Comparison of ENCODE assay signal across 8 cellular contexts in genomic region chr10:104120903-104121484, GRCh38. TPM values are rescaled to one million over a fixed set of nuclear protein-coding genes. Genes with fewer than 3 reads are reported as not detected.
DNase-seq lines count a peak whose midpoint lies in the region; ATAC-seq and TF ChIP-seq lines count a peak whose summit lies in the region.

No MANE protein-coding gene starts in this region.

- H3K27ac Mint-ChIP-seq in nephron progenitor cell = peak overlapping the region; percentile 100
- H3K27ac Mint-ChIP-seq in stimulated activated naive CD8-positive, alpha-beta T cell treated with anti-CD3 and anti-CD28 coated beads, Interleukin-15, Interleukin-2, amounts not matched to agents 100 ng/mL and 50 ng/mL, for 24 hours = peak overlapping the region; percentile 96

- H3K36me3 ChIP-seq in HUES6 (ENCODE audit: control insufficient read depth, insufficient read depth, low read length) (0 out of 2 replicates have a peak, but pooled peaks cover 5% of the 10 kb centered on the region), RWPE2 (ENCODE audit: low read depth) (peaks cover 30% of the 10 kb centered on the region)

- H3K4me3 ChIP-seq in HUES6 (ENCODE audit: low read depth, low read length) = peak overlapping the region; percentile 66
- H3K4me3 ChIP-seq in RWPE2 (ENCODE audit: severe bottlenecking) = peak overlapping the region; percentile 31
- peak overlapping the region; percentile 67 for H3K4me3 ChIP-seq in fibroblast of villous mesenchyme (ENCODE audit: low read depth, low read length)

- ATAC-seq in GM19467 (IDR thresholded peaks at IDR 0.05; ENCODE audit: unreplicated experiment) (peak; percentile 20), RWPE2 (ENCODE audit: low read depth) (peak; percentile 32)

- H3K4me1 Mint-ChIP-seq in nephron progenitor cell = peaks cover 55% of the 10 kb centered on the region
- peaks cover 57% of the 10 kb centered on the region for H3K4me1 Mint-ChIP-seq in stimulated activated naive CD8-positive, alpha-beta T cell treated with anti-CD3 and anti-CD28 coated beads, Interleukin-15, Interleukin-2, amounts not matched to agents 100 ng/mL and 50 ng/mL, for 24 hours (ENCODE audit: low read depth)

- peaks cover 14% of the 10 kb centered on the region for H3K36me3 Mint-ChIP-seq in nephron progenitor cell (ENCODE audit: low read depth)
- H3K36me3 Mint-ChIP-seq in stimulated activated naive CD8-positive, alpha-beta T cell treated with anti-CD3 and anti-CD28 coated beads, Interleukin-15, Interleukin-2, amounts not matched to agents 100 ng/mL and 50 ng/mL, for 24 hours (ENCODE audit: low read depth) = peaks cover 14% of the 10 kb centered on the region

- peak overlapping the region; percentile 89 for H3K27ac ChIP-seq in HUES6 (ENCODE audit: low read depth, low read length)
- peak overlapping the region; percentile 99 for H3K27ac ChIP-seq in RWPE2 (ENCODE audit: poor library complexity, severe bottlenecking)

- H3K4me1 ChIP-seq in HUES6 (ENCODE audit: control insufficient read depth, insufficient read depth, low read length) (peaks cover 24% of the 10 kb centered on the region), RWPE2 (ENCODE audit: insufficient read depth, poor library complexity, severe bottlenecking) (peaks cover 58% of the 10 kb centered on the region)

- peak overlapping the region; percentile 92 for H3K9ac ChIP-seq in HUES6 (ENCODE audit: low read length)

- no peaks in the 10 kb centered on the region for H3K9me3 Mint-ChIP-seq in nephron progenitor cell
- no peaks in the 10 kb centered on the region for H3K9me3 Mint-ChIP-seq in stimulated activated naive CD8-positive, alpha-beta T cell treated with anti-CD3 and anti-CD28 coated beads, Interleukin-15, Interleukin-2, amounts not matched to agents 100 ng/mL and 50 ng/mL, for 24 hours

- H3K9me3 ChIP-seq in HUES6 (ENCODE audit: control insufficient read depth, insufficient read depth, low read depth, low read length) = no peaks in the 10 kb centered on the region
- H3K9me3 ChIP-seq in RWPE2 (ENCODE audit: severe bottlenecking) = no peaks in the 10 kb centered on the region

- DNase-seq in C1 segment of cervical spinal cord (lab: John Stamatoyannopoulos, UW) (peak in 13 of 14 donors; percentile 30 to 83 (median 63)), RWPE2 (ENCODE audit: low spot score) (peak; percentile 96), activated gamma-delta T cell (lab: John Stamatoyannopoulos, UW) (peak; percentile 69), fibroblast of villous mesenchyme (ENCODE audit: low read depth) (peak; percentile 95), nephron progenitor cell (peak; percentile 78)

- no peaks in the 10 kb centered on the region for H3K27me3 ChIP-seq in HUES6 (ENCODE audit: control insufficient read depth, insufficient read depth, low read length)
- H3K27me3 ChIP-seq in RWPE2 (ENCODE audit: insufficient read depth, poor library complexity, severe bottlenecking) = no peaks in the 10 kb centered on the region

- no peaks in the 10 kb centered on the region for H3K27me3 Mint-ChIP-seq in nephron progenitor cell (ENCODE audit: low read depth, poor library complexity)
- no peaks in the 10 kb centered on the region for H3K27me3 Mint-ChIP-seq in stimulated activated naive CD8-positive, alpha-beta T cell treated with anti-CD3 and anti-CD28 coated beads, Interleukin-15, Interleukin-2, amounts not matched to agents 100 ng/mL and 50 ng/mL, for 24 hours

- TF ChIP-seq CTCF in RWPE2 (IDR thresholded peaks at IDR 0.05; ENCODE audit: poor library complexity, severe bottlenecking) = no peak
- TF ChIP-seq CTCF in fibroblast of villous mesenchyme (IDR thresholded peaks at IDR 0.05; ENCODE audit: insufficient read depth, low read depth, low read length) = no peak
- no peak for TF ChIP-seq CTCF in nephron progenitor cell (IDR thresholded peaks at IDR 0.05)

- peak overlapping the region; percentile 86 for H3K4me3 Mint-ChIP-seq in nephron progenitor cell
- H3K4me3 Mint-ChIP-seq in stimulated activated naive CD8-positive, alpha-beta T cell treated with anti-CD3 and anti-CD28 coated beads, Interleukin-15, Interleukin-2, amounts not matched to agents 100 ng/mL and 50 ng/mL, for 24 hours = peak overlapping the region; percentile 86

RNA-seq across cellular contexts. Expression of gene SFR1, which starts 1.0 kb away (rescaled TPM):
- 6.1 and 8.2 TPM in 2 replicates for total RNA-seq in fibroblast of villous mesenchyme

RNA-seq across cellular contexts. Expression of gene COL17A1, which starts 35.3 kb away (rescaled TPM):
- not detected in 2 replicates for total RNA-seq in fibroblast of villous mesenchyme

Comparison
In these comparisons a context has a peak if more than half of its experiments do, and no peak if none do; other contexts are left out.
1. Peak in every context shown above with its lines: DNase-seq, ATAC-seq, H3K4me3 ChIP-seq and H3K27ac ChIP-seq.